Comparison of ENCODE assay signal across 17 cellular contexts in genomic region chr6:127893541-127893940, GRCh38. TPM values are rescaled to one million over a fixed set of nuclear protein-coding genes. Genes with fewer than 3 reads are reported as not detected.
DNase-seq lines count a peak whose midpoint lies in the region; ATAC-seq and TF ChIP-seq lines count a peak whose summit lies in the region.
"Had no signal": no experiment of that assay in that cellular context is flagged by ENCODE, and none has a peak within 500 bp of the region (broad histone marks: within the 10 kb centered on the region; RNA-seq: fewer than 3 reads in every experiment).

No MANE protein-coding gene starts in this region.

- no peak for TF ChIP-seq POLR2A in upper lobe of left lung (IDR thresholded peaks at IDR 0.05)

- H3K4me1 Mint-ChIP-seq in CD8-positive, alpha-beta T cell (ENCODE audit: low read depth), result peaks cover 58% of the 10 kb centered on the region
- H3K4me1 Mint-ChIP-seq in activated naive CD4-positive, alpha-beta T cell treated with anti-CD3 and anti-CD28 coated beads, Interleukin-2, amount 10 ng/mL, durations not matched to agents 7 days and 5 days, result peaks cover 59% of the 10 kb centered on the region
- H3K4me1 Mint-ChIP-seq in naive thymus-derived CD8-positive, alpha-beta T cell, result peaks cover 22 to 54% (median 43%) of the 10 kb centered on the region in 4 donors

- H3K36me3 Mint-ChIP-seq in CD8-positive, alpha-beta T cell, result peaks cover 45% of the 10 kb centered on the region
- peaks cover 57% of the 10 kb centered on the region for H3K36me3 Mint-ChIP-seq in activated naive CD4-positive, alpha-beta T cell treated with anti-CD3 and anti-CD28 coated beads, Interleukin-2, amount 10 ng/mL, durations not matched to agents 7 days and 5 days
- H3K36me3 Mint-ChIP-seq in naive thymus-derived CD8-positive, alpha-beta T cell, result peaks cover 28 to 41% (median 33%) of the 10 kb centered on the region in 3 donors

- H3K9me3 ChIP-seq in CD8-positive, alpha-beta T cell (ENCODE audit: low read length), result no peaks in the 10 kb centered on the region
- no peaks in the 10 kb centered on the region for H3K9me3 ChIP-seq in upper lobe of left lung
- H3K9me3 ChIP-seq: adrenal gland, left lung, prostate gland had no signal

- no peak for TF ChIP-seq EP300 in upper lobe of left lung (IDR thresholded peaks at IDR 0.05)

- H3K9me3 Mint-ChIP-seq in CD8-positive, alpha-beta T cell, result peaks cover under 1% of the 10 kb centered on the region
- peaks cover 5% of the 10 kb centered on the region for H3K9me3 Mint-ChIP-seq in activated naive CD4-positive, alpha-beta T cell treated with anti-CD3 and anti-CD28 coated beads, Interleukin-2, amount 10 ng/mL, durations not matched to agents 7 days and 5 days
- H3K9me3 Mint-ChIP-seq in naive thymus-derived CD8-positive, alpha-beta T cell, result peaks cover 0 to 1% (median 0%) of the 10 kb centered on the region in 9 donors

- peak overlapping the region; percentile 24 for H3K4me3 ChIP-seq in CD8-positive, alpha-beta T cell (ENCODE audit: low read depth, low read length)
- H3K4me3 ChIP-seq in upper lobe of left lung, result no peak overlapping the region
- H3K4me3 ChIP-seq: adrenal gland, left lung, prostate gland had no signal

- peak in 2 of 7 experiments; percentile 26 for DNase-seq in CD8-positive, alpha-beta T cell
- DNase-seq in LHCN-M2 (ENCODE audit: low read depth) (peak; percentile 9), NCI-H128 (lab: John Stamatoyannopoulos, UW; ENCODE audit: unreplicated experiment) (no peak), upper lobe of left lung (no peak), islet precursor cell (no peak)
- no peak for DNase-seq in activated naive CD4-positive, alpha-beta T cell treated with anti-CD3 and anti-CD28 coated beads, Interleukin-2, amount 10 ng/mL, durations not matched to agents 7 days and 5 days
- no peak for DNase-seq in naive thymus-derived CD8-positive, alpha-beta T cell
- DNase-seq: adrenal gland, cerebellar nuclear complex, DMS153, foreskin keratinocyte, Kasumi-1, left lung, NCI-H146 had no signal

- POLR2A ChIA-PET in CD8-positive, alpha-beta T cell (lab: Charles Lee), result interaction anchor here (0.7 to 1.6 kb wide), 3 partner anchors 41 to 78 kb away, joined by 3 to 4 read pairs (median 3); no protein-coding TSS in a partner anchor
- POLR2A ChIA-PET in naive thymus-derived CD8-positive, alpha-beta T cell (lab: Charles Lee), result interaction anchor here (0.5 to 1.9 kb wide), 3 partner anchors 10 to 24 kb away, joined by 4 to 7 read pairs (median 5); no protein-coding TSS in a partner anchor

- no peaks in the 10 kb centered on the region for H3K27me3 Mint-ChIP-seq in CD8-positive, alpha-beta T cell (ENCODE audit: low read depth)
- no peaks in the 10 kb centered on the region for H3K27me3 Mint-ChIP-seq in activated naive CD4-positive, alpha-beta T cell treated with anti-CD3 and anti-CD28 coated beads, Interleukin-2, amount 10 ng/mL, durations not matched to agents 7 days and 5 days
- no peaks in the 10 kb centered on the region for H3K27me3 Mint-ChIP-seq in naive thymus-derived CD8-positive, alpha-beta T cell

- intact Hi-C loops in CD8-positive, alpha-beta T cell (cut with DNase I, micrococcal nuclease), result loop anchor here in 1 of 2 experiments (1.0 kb wide), 1 partner anchor 11 kb away; no protein-coding TSS in a partner anchor

- 81 to 84% methylated on average over 6 of the region's 6 CpGs for WGBS in upper lobe of left lung, 2 donors

- no peaks in the 10 kb centered on the region for H3K36me3 ChIP-seq in CD8-positive, alpha-beta T cell (ENCODE audit: insufficient read depth, low read length)
- no peaks in the 10 kb centered on the region for H3K36me3 ChIP-seq in upper lobe of left lung
- H3K36me3 ChIP-seq: adrenal gland, left lung, prostate gland had no signal

- peak; percentile 56 for ATAC-seq in CD8-positive, alpha-beta T cell
- peak; percentile 26 to 37 for ATAC-seq in naive thymus-derived CD8-positive, alpha-beta T cell
- ATAC-seq in HG03097 (IDR thresholded peaks at IDR 0.05; ENCODE audit: low FRiP score, unreplicated experiment) (no peak), upper lobe of left lung (ENCODE audit: low FRiP score in 2 of 2) (no peak)
- ATAC-seq: foreskin keratinocyte, left lung had no signal

- peak overlapping the region; percentile 27 for H3K27ac ChIP-seq in CD8-positive, alpha-beta T cell (ENCODE audit: low read depth, low read length)
- H3K27ac ChIP-seq in upper lobe of left lung, result no peak overlapping the region
- H3K27ac ChIP-seq: adrenal gland, foreskin keratinocyte, left lung, prostate gland had no signal

- peaks cover 42% of the 10 kb centered on the region for H3K4me1 ChIP-seq in CD8-positive, alpha-beta T cell (ENCODE audit: insufficient read depth, low read length)
- no peaks in the 10 kb centered on the region for H3K4me1 ChIP-seq in upper lobe of left lung
- H3K4me1 ChIP-seq: adrenal gland, foreskin keratinocyte, left lung, prostate gland had no signal

- H3K4me3 Mint-ChIP-seq in CD8-positive, alpha-beta T cell, result peak overlapping the region; percentile 84
- peak overlapping the region; percentile 71 for H3K4me3 Mint-ChIP-seq in activated naive CD4-positive, alpha-beta T cell treated with anti-CD3 and anti-CD28 coated beads, Interleukin-2, amount 10 ng/mL, durations not matched to agents 7 days and 5 days
- peak overlapping the region; percentile 74 to 97 (median 82) for H3K4me3 Mint-ChIP-seq in naive thymus-derived CD8-positive, alpha-beta T cell

- H3K27ac Mint-ChIP-seq in CD8-positive, alpha-beta T cell, result peak overlapping the region; percentile 98
- H3K27ac Mint-ChIP-seq in activated naive CD4-positive, alpha-beta T cell treated with anti-CD3 and anti-CD28 coated beads, Interleukin-2, amount 10 ng/mL, durations not matched to agents 7 days and 5 days, result peak overlapping the region; percentile 86
- peak overlapping the region; percentile 85 to 99 (median 93) for H3K27ac Mint-ChIP-seq in naive thymus-derived CD8-positive, alpha-beta T cell

- CTCF ChIA-PET in CD8-positive, alpha-beta T cell (lab: Charles Lee), result interaction anchor here (0.6 to 1.2 kb wide), 2 partner anchors 303 to 586 kb away, joined by 3 read pairs; no protein-coding TSS in a partner anchor
- CTCF ChIA-PET in activated naive CD4-positive, alpha-beta T cell treated with anti-CD3 and anti-CD28 coated beads, Interleukin-2, amount 10 ng/mL, durations not matched to agents 7 days and 5 days (lab: Charles Lee), result interaction anchor here (0.6 to 1.2 kb wide), 4 partner anchors 19 to 86 kb away, joined by 3 read pairs; no protein-coding TSS in a partner anchor

- H3K27me3 ChIP-seq in CD8-positive, alpha-beta T cell (ENCODE audit: insufficient read depth, low read length), result no peaks in the 10 kb centered on the region
- H3K27me3 ChIP-seq in upper lobe of left lung, result no peaks in the 10 kb centered on the region
- H3K27me3 ChIP-seq: adrenal gland, foreskin keratinocyte, left lung had no signal

- no peak for TF ChIP-seq CTCF in CD8-positive, alpha-beta T cell (IDR thresholded peaks at IDR 0.05)
- TF ChIP-seq CTCF in upper lobe of left lung (IDR thresholded peaks at IDR 0.05), result no peak

RNA-seq across cellular contexts. Expression of gene THEMIS, which starts 7.3 kb away (rescaled TPM):
- total RNA-seq in CD8-positive, alpha-beta T cell, result 10 to 100 TPM; 26.3 to 29.3 TPM
- total RNA-seq in LHCN-M2 (2014; rRNA removed) (0.26 TPM in 1 of 2 replicates, not detected in the other), upper lobe of left lung (1 to 10 TPM; 1.5 to 7.8 (median 2.2) TPM)
- 0.01 TPM for polyA plus RNA-seq in LHCN-M2 (2012)
- total RNA-seq in naive thymus-derived CD8-positive, alpha-beta T cell, result 100 to 1,000 TPM; 128 TPM
- polyA plus RNA-seq in naive thymus-derived CD8-positive, alpha-beta T cell, result 100 to 1,000 TPM; 168 to 212 (median 183) TPM
- total RNA-seq: foreskin keratinocyte, NCI-H460 had no signal
- polyA plus RNA-seq: foreskin keratinocyte had no signal

Comparison
In these comparisons a context has a peak if more than half of its experiments do, and no peak if none do; other contexts are left out.
1. ATAC-seq: peak in CD8-positive, alpha-beta T cell (single experiment) and naive thymus-derived CD8-positive, alpha-beta T cell (2 of 2); none in HG03097 (single experiment) and upper lobe of left lung (0 of 2).
2. RNA of gene THEMIS, which starts 7.3 kb away (total RNA-seq): 128 TPM in naive thymus-derived CD8-positive, alpha-beta T cell; 26.3 to 29.3 TPM in CD8-positive, alpha-beta T cell, 1.5 to 7.8 TPM in upper lobe of left lung and 0.26 TPM in LHCN-M2; every median in the first group is over 4 times any median in the second.
3. Peak in every context shown above with its lines, with median percentiles within 50 percentile points of each other: H3K27ac Mint-ChIP-seq and H3K4me3 Mint-ChIP-seq.